ENCODE assay signal across 8 cellular contexts in genomic region chr19:13154241-13154778, GRCh38. TPM values are rescaled to one million over a fixed set of nuclear protein-coding genes. Genes with fewer than 3 reads are reported as not detected.
DNase-seq lines count a peak whose midpoint lies in the region; ATAC-seq and TF ChIP-seq lines count a peak whose summit lies in the region.

No MANE protein-coding gene starts in this region.

- peak overlapping the region; percentile 91 for H3K27ac ChIP-seq in PC-3 (ENCODE audit: low read length)
- peak overlapping the region; percentile 97 for H3K27ac ChIP-seq in neural progenitor cell
- H3K27ac ChIP-seq in upper lobe of right lung = peak overlapping the region; percentile 99

- POLR2A ChIA-PET in PC-3 (lab: Charles Lee; ENCODE audit: unreplicated experiment) = interaction anchor here (0.6 to 1.0 kb wide), 4 partner anchors 10 to 697 kb away, joined by 3 to 6 read pairs (median 4); no protein-coding TSS in a partner anchor

- H3K4me3 Mint-ChIP-seq in neural progenitor cell = peak overlapping the region; percentile 94

- peak overlapping the region; percentile 93 for H3K4me2 ChIP-seq in PC-3 (ENCODE audit: low read length)
- H3K4me2 ChIP-seq in neural progenitor cell = peak overlapping the region; percentile 90

- peak; percentile 20 for TF ChIP-seq POLR2A in GM19099 (IDR thresholded peaks at IDR 0.05; ENCODE audit: extremely low read depth, insufficient read length, low read depth)

- DNase-seq in AG08395 (ENCODE audit: low spot score) (peak; percentile 77), PC-3 (peak; percentile 85), fibroblast of the conjunctiva (ENCODE audit: low read depth) (peak; percentile 88), neural progenitor cell (ENCODE audit: low spot score) (peak; percentile 64), upper lobe of right lung (peak; percentile 98)
- peak; percentile 86 for DNase-seq in activated effector memory CD4-positive, alpha-beta T cell treated with anti-CD3 and anti-CD28 coated beads, Interleukin-2, amount 50 U/mL, for 16 hours

- peaks cover 17% of the 10 kb centered on the region for H4K20me1 ChIP-seq in PC-3 (ENCODE audit: low read length)
- peaks cover 25% of the 10 kb centered on the region for H4K20me1 ChIP-seq in neural progenitor cell (ENCODE audit: low read depth)

- no peaks in the 10 kb centered on the region for H3K9me3 Mint-ChIP-seq in neural progenitor cell

- TF ChIP-seq CTCF in PC-3 (conservative IDR thresholded peaks at IDR 0.05; ENCODE audit: low read depth, low read length) (no peak), neural progenitor cell (IDR thresholded peaks at IDR 0.05) (no peak), upper lobe of right lung (IDR thresholded peaks at IDR 0.05) (no peak)

- peak overlapping the region; percentile 93 for H3K4me3 ChIP-seq in PC-3 (ENCODE audit: low read length)
- peak overlapping the region; percentile 91 for H3K4me3 ChIP-seq in neural progenitor cell
- H3K4me3 ChIP-seq in upper lobe of right lung = peak overlapping the region; percentile 96

- H2AFZ ChIP-seq in PC-3 (ENCODE audit: low read length) (no peak overlapping the region), neural progenitor cell (replicated peaks) (no peak overlapping the region)

- H3K27ac Mint-ChIP-seq in neural progenitor cell = peak overlapping the region; percentile 93

- no peaks in the 10 kb centered on the region for H3K9me3 ChIP-seq in PC-3 (ENCODE audit: low read length)
- H3K9me3 ChIP-seq in neural progenitor cell (ENCODE audit: low read depth) = no peaks in the 10 kb centered on the region
- H3K9me3 ChIP-seq in upper lobe of right lung = no peaks in the 10 kb centered on the region

- H3K79me2 ChIP-seq in PC-3 (ENCODE audit: low read length) (peaks cover 54% of the 10 kb centered on the region), neural progenitor cell (ENCODE audit: low read depth) (peaks cover 38% of the 10 kb centered on the region)

- H3F3A ChIP-seq in PC-3 (ENCODE audit: low read length, unreplicated experiment) (peaks cover 13% of the 10 kb centered on the region), neural progenitor cell (ENCODE audit: low read depth) (peaks cover 48% of the 10 kb centered on the region)

- H3K9ac ChIP-seq in PC-3 (ENCODE audit: low read length) = peak overlapping the region; percentile 97
- peak overlapping the region; percentile 87 for H3K9ac ChIP-seq in neural progenitor cell

- H3K27me3 ChIP-seq in PC-3 (ENCODE audit: low read length) = no peaks in the 10 kb centered on the region
- peaks cover 3% of the 10 kb centered on the region for H3K27me3 ChIP-seq in neural progenitor cell
- no peaks in the 10 kb centered on the region for H3K27me3 ChIP-seq in upper lobe of right lung

- peaks cover 7% of the 10 kb centered on the region for H3K36me3 Mint-ChIP-seq in neural progenitor cell

- H3K4me1 Mint-ChIP-seq in neural progenitor cell = peaks cover 38% of the 10 kb centered on the region

- peaks cover 19% of the 10 kb centered on the region for H3K4me1 ChIP-seq in PC-3 (ENCODE audit: insufficient read depth, low read length)
- peaks cover 8% of the 10 kb centered on the region for H3K4me1 ChIP-seq in neural progenitor cell
- peaks cover 22% of the 10 kb centered on the region for H3K4me1 ChIP-seq in upper lobe of right lung

- CTCF ChIA-PET in PC-3 (lab: Charles Lee) = interaction anchor here (0.5 kb wide), 1 partner anchor 393 kb away, joined by 3 read pairs; no protein-coding TSS in a partner anchor

- H3K9me2 ChIP-seq in PC-3 (replicated peaks; ENCODE audit: low read length) = no peaks in the 10 kb centered on the region

- peaks cover 20% of the 10 kb centered on the region for H3K27me3 Mint-ChIP-seq in neural progenitor cell (ENCODE audit: insufficient read depth, low read depth)

- intact Hi-C loops in PC-3 (cut with micrococcal nuclease) (loop anchor here (5.0 kb wide), 1 partner anchor 52 kb away; the partner anchor contains the start of gene LYL1), upper lobe of right lung (cut with DNase I) (no loop called here)

- no peak for ATAC-seq in PC-3
- peak; percentile 41 for ATAC-seq in upper lobe of right lung
- ATAC-seq in GM21723 (IDR thresholded peaks at IDR 0.05; ENCODE audit: unreplicated experiment) = no peak

- BruUV-seq in PC-3 (replicated peaks; lab: Mats Ljungman, UMichigan) = no TSS peak

- H3K36me3 ChIP-seq in PC-3 (ENCODE audit: low read depth, low read length) (peaks cover 14% of the 10 kb centered on the region), neural progenitor cell (no peaks in the 10 kb centered on the region), upper lobe of right lung (no peaks in the 10 kb centered on the region)

RNA-seq across cellular contexts. Expression of gene IER2, which starts 4.1 kb away (rescaled TPM):
- total RNA-seq in PC-3 (2014; rRNA removed) (155 and 191 TPM in 2 replicates), neural progenitor cell (ENCODE audit: low replicate concordance) (13.7 and 55.4 TPM in 2 replicates), upper lobe of right lung (104 TPM)

RNA-seq across cellular contexts. Expression of gene STX10, which starts 4.1 kb away (rescaled TPM):
- total RNA-seq in PC-3 (2014; rRNA removed) (179 and 243 TPM in 2 replicates), neural progenitor cell (ENCODE audit: low replicate concordance) (36.5 and 51.2 TPM in 2 replicates), upper lobe of right lung (65.4 TPM)

RNA-seq across cellular contexts. Expression of gene NACC1, which starts 36.2 kb away (rescaled TPM):
- 266 and 337 TPM in 2 replicates for total RNA-seq in PC-3 (2014; rRNA removed)
- total RNA-seq in neural progenitor cell (ENCODE audit: low replicate concordance) = 34.7 and 108 TPM in 2 replicates
- total RNA-seq in upper lobe of right lung = 39.8 TPM

RNA-seq across cellular contexts. Expression of gene TRMT1, which starts 37.8 kb away (rescaled TPM):
- total RNA-seq in PC-3 (2014; rRNA removed) (91.8 and 117 TPM in 2 replicates), neural progenitor cell (ENCODE audit: low replicate concordance) (30.2 and 49.0 TPM in 2 replicates), upper lobe of right lung (33.7 TPM)

RNA-seq across cellular contexts. Expression of gene LYL1, which starts 51.7 kb away (rescaled TPM):
- 3.3 and 12.0 TPM in 2 replicates for total RNA-seq in PC-3 (2014; rRNA removed)
- 0.88 and 2.2 TPM in 2 replicates for total RNA-seq in neural progenitor cell (ENCODE audit: low replicate concordance)
- total RNA-seq in upper lobe of right lung = 21.8 TPM
